Comparison of ENCODE assay signal across 1 cellular context in genomic region chr9:129835128-129835859, GRCh38.
A peak's percentile ranks its signal among the peaks of the same experiment; 100 is the strongest.
TF ChIP-seq lines count a peak whose summit lies in the region.

A gene with protein sequence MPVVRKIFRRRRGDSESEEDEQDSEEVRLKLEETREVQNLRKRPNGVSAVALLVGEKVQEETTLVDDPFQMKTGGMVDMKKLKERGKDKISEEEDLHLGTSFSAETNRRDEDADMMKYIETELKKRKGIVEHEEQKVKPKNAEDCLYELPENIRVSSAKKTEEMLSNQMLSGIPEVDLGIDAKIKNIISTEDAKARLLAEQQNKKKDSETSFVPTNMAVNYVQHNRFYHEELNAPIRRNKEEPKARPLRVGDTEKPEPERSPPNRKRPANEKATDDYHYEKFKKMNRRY (minus strand): TSS chr9:129835275. CDS start chr9:129835221, 54 bp downstream.
Gene USP20 (plus strand): TSS chr9:129835458. CDS start chr9:129852556, 17,098 bp downstream.

TF ChIP-seq in HEK293, 187 proteins besides CTCF, POLR2A, EP300 and RAD21 (continued from another document and continues in another):
- no peak; the same call in 1 of the 2 replicates for TF ChIP-seq ZNF449 (tag by site-specific recombination; IDR thresholded peaks at IDR 0.05)
- no peak for TF ChIP-seq ZNF174 (tag by site-specific recombination; IDR thresholded peaks at IDR 0.05)
- TF ChIP-seq ZNF37A (tag by site-specific recombination; IDR thresholded peaks at IDR 0.05), result no peak
- peak; percentile 22 for TF ChIP-seq ZSCAN30 (tag by site-specific recombination; IDR thresholded peaks at IDR 0.05)
- TF ChIP-seq, protein P1, sequence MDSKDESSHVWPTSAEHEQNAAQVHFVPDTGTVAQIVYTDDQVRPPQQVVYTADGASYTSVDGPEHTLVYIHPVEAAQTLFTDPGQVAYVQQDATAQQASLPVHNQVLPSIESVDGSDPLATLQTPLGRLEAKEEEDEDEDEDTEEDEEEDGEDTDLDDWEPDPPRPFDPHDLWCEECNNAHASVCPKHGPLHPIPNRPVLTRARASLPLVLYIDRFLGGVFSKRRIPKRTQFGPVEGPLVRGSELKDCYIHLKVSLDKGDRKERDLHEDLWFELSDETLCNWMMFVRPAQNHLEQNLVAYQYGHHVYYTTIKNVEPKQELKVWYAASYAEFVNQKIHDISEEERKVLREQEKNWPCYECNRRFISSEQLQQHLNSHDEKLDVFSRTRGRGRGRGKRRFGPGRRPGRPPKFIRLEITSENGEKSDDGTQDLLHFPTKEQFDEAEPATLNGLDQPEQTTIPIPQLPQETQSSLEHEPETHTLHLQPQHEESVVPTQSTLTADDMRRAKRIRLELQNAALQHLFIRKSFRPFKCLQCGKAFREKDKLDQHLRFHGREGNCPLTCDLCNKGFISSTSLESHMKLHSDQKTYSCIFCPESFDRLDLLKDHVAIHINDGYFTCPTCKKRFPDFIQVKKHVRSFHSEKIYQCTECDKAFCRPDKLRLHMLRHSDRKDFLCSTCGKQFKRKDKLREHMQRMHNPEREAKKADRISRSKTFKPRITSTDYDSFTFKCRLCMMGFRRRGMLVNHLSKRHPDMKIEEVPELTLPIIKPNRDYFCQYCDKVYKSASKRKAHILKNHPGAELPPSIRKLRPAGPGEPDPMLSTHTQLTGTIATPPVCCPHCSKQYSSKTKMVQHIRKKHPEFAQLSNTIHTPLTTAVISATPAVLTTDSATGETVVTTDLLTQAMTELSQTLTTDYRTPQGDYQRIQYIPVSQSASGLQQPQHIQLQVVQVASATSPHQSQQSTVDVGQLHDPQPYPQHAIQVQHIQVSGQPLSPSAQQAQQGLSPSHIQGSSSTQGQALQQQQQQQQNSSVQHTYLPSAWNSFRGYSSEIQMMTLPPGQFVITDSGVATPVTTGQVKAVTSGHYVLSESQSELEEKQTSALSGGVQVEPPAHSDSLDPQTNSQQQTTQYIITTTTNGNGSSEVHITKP (tag by site-specific recombination; IDR thresholded peaks at IDR 0.05), result peak; percentile 58; the same call in 1 of the 2 replicates
- no peak for TF ChIP-seq ZNF548 (tag by site-specific recombination; IDR thresholded peaks at IDR 0.05)
- TF ChIP-seq ZNF76 (tag by site-specific recombination; IDR thresholded peaks at IDR 0.05; ENCODE audit: borderline replicate concordance, low read depth), result peak; percentile 77; the same call in 1 of the 2 replicates
- no peak for TF ChIP-seq RBAK (tag by site-specific recombination; IDR thresholded peaks at IDR 0.05)
- peak; percentile 66; the same call in 1 of the 2 replicates for TF ChIP-seq ELK4 (IDR thresholded peaks at IDR 0.05; ENCODE audit: borderline replicate concordance, low read depth, low read length)
- TF ChIP-seq IKZF3 (tag by site-specific recombination; IDR thresholded peaks at IDR 0.05), result no peak
- no peak for TF ChIP-seq ZNF350 (tag by site-specific recombination; IDR thresholded peaks at IDR 0.05)
- no peak; the same call in 1 of the 2 replicates for TF ChIP-seq ZNF629 (tag by site-specific recombination; IDR thresholded peaks at IDR 0.05)
- TF ChIP-seq, protein P2, sequence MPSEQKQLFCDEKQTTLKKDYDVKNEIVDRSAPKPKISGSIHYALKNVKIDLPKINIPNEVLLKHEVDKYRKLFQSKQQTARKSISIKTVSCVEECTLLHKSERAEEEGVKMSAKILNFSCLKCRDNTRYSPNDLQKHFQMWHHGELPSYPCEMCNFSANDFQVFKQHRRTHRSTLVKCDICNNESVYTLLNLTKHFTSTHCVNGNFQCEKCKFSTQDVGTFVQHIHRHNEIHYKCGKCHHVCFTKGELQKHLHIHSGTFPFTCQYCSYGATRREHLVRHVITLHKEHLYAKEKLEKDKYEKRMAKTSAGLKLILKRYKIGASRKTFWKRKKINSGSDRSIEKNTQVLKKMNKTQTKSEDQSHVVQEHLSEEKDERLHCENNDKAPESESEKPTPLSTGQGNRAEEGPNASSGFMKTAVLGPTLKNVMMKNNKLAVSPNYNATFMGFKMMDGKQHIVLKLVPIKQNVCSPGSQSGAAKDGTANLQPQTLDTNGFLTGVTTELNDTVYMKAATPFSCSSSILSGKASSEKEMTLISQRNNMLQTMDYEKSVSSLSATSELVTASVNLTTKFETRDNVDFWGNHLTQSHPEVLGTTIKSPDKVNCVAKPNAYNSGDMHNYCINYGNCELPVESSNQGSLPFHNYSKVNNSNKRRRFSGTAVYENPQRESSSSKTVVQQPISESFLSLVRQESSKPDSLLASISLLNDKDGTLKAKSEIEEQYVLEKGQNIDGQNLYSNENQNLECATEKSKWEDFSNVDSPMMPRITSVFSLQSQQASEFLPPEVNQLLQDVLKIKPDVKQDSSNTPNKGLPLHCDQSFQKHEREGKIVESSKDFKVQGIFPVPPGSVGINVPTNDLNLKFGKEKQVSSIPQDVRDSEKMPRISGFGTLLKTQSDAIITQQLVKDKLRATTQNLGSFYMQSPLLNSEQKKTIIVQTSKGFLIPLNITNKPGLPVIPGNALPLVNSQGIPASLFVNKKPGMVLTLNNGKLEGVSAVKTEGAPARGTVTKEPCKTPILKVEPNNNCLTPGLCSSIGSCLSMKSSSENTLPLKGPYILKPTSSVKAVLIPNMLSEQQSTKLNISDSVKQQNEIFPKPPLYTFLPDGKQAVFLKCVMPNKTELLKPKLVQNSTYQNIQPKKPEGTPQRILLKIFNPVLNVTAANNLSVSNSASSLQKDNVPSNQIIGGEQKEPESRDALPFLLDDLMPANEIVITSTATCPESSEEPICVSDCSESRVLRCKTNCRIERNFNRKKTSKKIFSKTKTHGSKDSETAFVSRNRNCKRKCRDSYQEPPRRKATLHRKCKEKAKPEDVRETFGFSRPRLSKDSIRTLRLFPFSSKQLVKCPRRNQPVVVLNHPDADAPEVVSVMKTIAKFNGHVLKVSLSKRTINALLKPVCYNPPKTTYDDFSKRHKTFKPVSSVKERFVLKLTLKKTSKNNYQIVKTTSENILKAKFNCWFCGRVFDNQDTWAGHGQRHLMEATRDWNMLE (tag by site-specific recombination; conservative IDR thresholded peaks at IDR 0.05; ENCODE audit: low read depth), result no peak; the same call in 1 of the 2 replicates
- no peak for TF ChIP-seq KLF16 (tag by site-specific recombination; IDR thresholded peaks at IDR 0.05)
- TF ChIP-seq ZNF362 (tag by site-specific recombination; IDR thresholded peaks at IDR 0.05), result 0 out of 2 replicates have a peak, but pooled peaks have one; percentile 20
- no peak for TF ChIP-seq ZNF19 (tag by site-specific recombination; IDR thresholded peaks at IDR 0.05; ENCODE audit: low read depth)
- no peak for TF ChIP-seq ZNF664 (tag by site-specific recombination; IDR thresholded peaks at IDR 0.05)
- TF ChIP-seq, protein P3, sequence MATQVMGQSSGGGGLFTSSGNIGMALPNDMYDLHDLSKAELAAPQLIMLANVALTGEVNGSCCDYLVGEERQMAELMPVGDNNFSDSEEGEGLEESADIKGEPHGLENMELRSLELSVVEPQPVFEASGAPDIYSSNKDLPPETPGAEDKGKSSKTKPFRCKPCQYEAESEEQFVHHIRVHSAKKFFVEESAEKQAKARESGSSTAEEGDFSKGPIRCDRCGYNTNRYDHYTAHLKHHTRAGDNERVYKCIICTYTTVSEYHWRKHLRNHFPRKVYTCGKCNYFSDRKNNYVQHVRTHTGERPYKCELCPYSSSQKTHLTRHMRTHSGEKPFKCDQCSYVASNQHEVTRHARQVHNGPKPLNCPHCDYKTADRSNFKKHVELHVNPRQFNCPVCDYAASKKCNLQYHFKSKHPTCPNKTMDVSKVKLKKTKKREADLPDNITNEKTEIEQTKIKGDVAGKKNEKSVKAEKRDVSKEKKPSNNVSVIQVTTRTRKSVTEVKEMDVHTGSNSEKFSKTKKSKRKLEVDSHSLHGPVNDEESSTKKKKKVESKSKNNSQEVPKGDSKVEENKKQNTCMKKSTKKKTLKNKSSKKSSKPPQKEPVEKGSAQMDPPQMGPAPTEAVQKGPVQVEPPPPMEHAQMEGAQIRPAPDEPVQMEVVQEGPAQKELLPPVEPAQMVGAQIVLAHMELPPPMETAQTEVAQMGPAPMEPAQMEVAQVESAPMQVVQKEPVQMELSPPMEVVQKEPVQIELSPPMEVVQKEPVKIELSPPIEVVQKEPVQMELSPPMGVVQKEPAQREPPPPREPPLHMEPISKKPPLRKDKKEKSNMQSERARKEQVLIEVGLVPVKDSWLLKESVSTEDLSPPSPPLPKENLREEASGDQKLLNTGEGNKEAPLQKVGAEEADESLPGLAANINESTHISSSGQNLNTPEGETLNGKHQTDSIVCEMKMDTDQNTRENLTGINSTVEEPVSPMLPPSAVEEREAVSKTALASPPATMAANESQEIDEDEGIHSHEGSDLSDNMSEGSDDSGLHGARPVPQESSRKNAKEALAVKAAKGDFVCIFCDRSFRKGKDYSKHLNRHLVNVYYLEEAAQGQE (tag by site-specific recombination; IDR thresholded peaks at IDR 0.05), result no peak
- TF ChIP-seq ZBTB20 (tag by site-specific recombination; IDR thresholded peaks at IDR 0.05), result peak; percentile 49; the same call in 1 of the 2 replicates
- TF ChIP-seq ZNF366 (tag by site-specific recombination; conservative IDR thresholded peaks at IDR 0.05), result no peak
- no peak for TF ChIP-seq MEIS1 (CRISPR knock-in tag; IDR thresholded peaks at IDR 0.05; ENCODE audit: borderline replicate concordance)
- TF ChIP-seq, protein P4, sequence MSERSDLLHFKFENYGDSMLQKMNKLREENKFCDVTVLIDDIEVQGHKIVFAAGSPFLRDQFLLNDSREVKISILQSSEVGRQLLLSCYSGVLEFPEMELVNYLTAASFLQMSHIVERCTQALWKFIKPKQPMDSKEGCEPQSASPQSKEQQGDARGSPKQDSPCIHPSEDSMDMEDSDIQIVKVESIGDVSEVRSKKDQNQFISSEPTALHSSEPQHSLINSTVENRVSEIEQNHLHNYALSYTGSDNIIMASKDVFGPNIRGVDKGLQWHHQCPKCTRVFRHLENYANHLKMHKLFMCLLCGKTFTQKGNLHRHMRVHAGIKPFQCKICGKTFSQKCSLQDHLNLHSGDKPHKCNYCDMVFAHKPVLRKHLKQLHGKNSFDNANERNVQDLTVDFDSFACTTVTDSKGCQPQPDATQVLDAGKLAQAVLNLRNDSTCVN (tag by site-specific recombination; optimal IDR thresholded peaks at IDR 0.05), result peak; percentile 96
- no peak for TF ChIP-seq ZNF121 (tag by site-specific recombination; IDR thresholded peaks at IDR 0.05)
- peak; percentile 92 for TF ChIP-seq ZNF692 (tag by site-specific recombination; IDR thresholded peaks at IDR 0.05)
- TF ChIP-seq ZNF394 (tag by site-specific recombination; IDR thresholded peaks at IDR 0.05; ENCODE audit: borderline replicate concordance), result no peak
- no peak for TF ChIP-seq ZNF324 (tag by site-specific recombination; IDR thresholded peaks at IDR 0.05)
- no peak for TF ChIP-seq MZF1 (tag by site-specific recombination; IDR thresholded peaks at IDR 0.05; ENCODE audit: borderline replicate concordance)
- TF ChIP-seq ZNF513 (tag by site-specific recombination; IDR thresholded peaks at IDR 0.05), result no peak
- no peak for TF ChIP-seq ZNF776 (tag by site-specific recombination; IDR thresholded peaks at IDR 0.05; ENCODE audit: borderline replicate concordance)
- TF ChIP-seq GLIS2 (tag by site-specific recombination; IDR thresholded peaks at IDR 0.05), result peak; percentile 96
- TF ChIP-seq WT1 (tag by site-specific recombination; IDR thresholded peaks at IDR 0.05), result no peak
- TF ChIP-seq ZNF768 (tag by site-specific recombination; IDR thresholded peaks at IDR 0.05), result no peak
